ENCODE assay signal across 9 cellular contexts in genomic region chr18:12283256-12283655, GRCh38. TPM values are rescaled to one million over a fixed set of nuclear protein-coding genes. Genes with fewer than 3 reads are reported as not detected.
DNase-seq lines count a peak whose midpoint lies in the region; ATAC-seq and TF ChIP-seq lines count a peak whose summit lies in the region.
"Had no signal": no experiment of that assay in that cellular context is flagged by ENCODE, and none has a peak within 500 bp of the region (broad histone marks: within the 10 kb centered on the region; RNA-seq: fewer than 3 reads in every experiment).

No MANE protein-coding gene starts in this region.

- H3K9me2 ChIP-seq in GM23338 (ENCODE audit: insufficient read depth) (no peaks in the 10 kb centered on the region), SK-N-SH (no peaks in the 10 kb centered on the region)

- H3K4me1 Mint-ChIP-seq in GM23338, result peaks cover 33% of the 10 kb centered on the region

- no peak overlapping the region for H2AFZ ChIP-seq in ACC112 (ENCODE audit: low read length, unreplicated experiment)
- H2AFZ ChIP-seq in GM23338, result no peak overlapping the region
- no peak overlapping the region for H2AFZ ChIP-seq in SK-N-SH (ENCODE audit: low read depth)

- H3K9ac ChIP-seq in SK-N-SH, result no peak overlapping the region

- no peak for TF ChIP-seq EP300 in SK-N-SH (IDR thresholded peaks at IDR 0.05; ENCODE audit: borderline replicate concordance in 1 of 2, low read depth in 1 of 2, low read length in 1 of 2)

- WGBS in SK-N-SH (ENCODE audit: low lambda C conversion rate), result no CpG with 5 or more reads among the region's 6 CpGs

- POLR2A ChIA-PET in SK-N-SH (lab: Yijun Ruan, JAX), result interaction anchor here (0.6 kb wide), 1 partner anchor 26 kb away, joined by 4 read pairs; no protein-coding TSS in a partner anchor

- H3K27ac Mint-ChIP-seq in GM23338, result no peak overlapping the region

- H3K4me3 ChIP-seq in ACC112 (ENCODE audit: low read depth, low read length) (no peak overlapping the region), GM23338 (no peak overlapping the region), SK-N-SH (ENCODE audit: low read depth in 2 of 2, low read length in 1 of 2) (no peak overlapping the region), fibroblast of the aortic adventitia (ENCODE audit: low read depth, low read length) (no peak overlapping the region), mucosa of descending colon (no peak overlapping the region), HAP-1 (no peak overlapping the region)
- H3K4me3 ChIP-seq: psoas muscle had no signal

- H3K9me3 Mint-ChIP-seq in GM23338, result no peaks in the 10 kb centered on the region

- H3K4me2 ChIP-seq in GM23338 (no peak overlapping the region), SK-N-SH (peak overlapping the region; percentile 60; the same call in 1 of the 2 replicates)

- H3K79me2 ChIP-seq in ACC112 (ENCODE audit: control insufficient read depth, insufficient read depth, low read length, unreplicated experiment) (peaks cover 8% of the 10 kb centered on the region), GM23338 (replicated peaks; ENCODE audit: insufficient read depth) (no peaks in the 10 kb centered on the region), SK-N-SH (ENCODE audit: insufficient read depth) (no peaks in the 10 kb centered on the region)

- peak; percentile 35 for TF ChIP-seq RAD21 in SK-N-SH (IDR thresholded peaks at IDR 0.05; ENCODE audit: low read length)

- H3F3A ChIP-seq in GM23338 (replicated peaks; ENCODE audit: low read depth) (peaks cover 4% of the 10 kb centered on the region), SK-N-SH (replicated peaks; ENCODE audit: insufficient read depth) (peaks cover 5% of the 10 kb centered on the region)

- H3K27me3 Mint-ChIP-seq in GM23338 (ENCODE audit: insufficient read depth, low read depth, poor library complexity), result peaks cover 24% of the 10 kb centered on the region

- no peaks in the 10 kb centered on the region for H3K36me3 Mint-ChIP-seq in GM23338 (ENCODE audit: low read depth)

- in situ Hi-C loops in HAP-1 (cut with MboI; ENCODE audit: low sequenced_read_pairs), result no loop called here

- H3K27ac ChIP-seq in ACC112 (ENCODE audit: low read depth, low read length) (peak overlapping the region; percentile 87; the same call in 1 of the 2 replicates), GM23338 (ENCODE audit: low read depth) (no peak overlapping the region), SK-N-SH (ENCODE audit: low read depth in 2 of 2, low read length in 1 of 2) (no peak overlapping the region)
- H3K27ac ChIP-seq: psoas muscle had no signal

- H3K4me3 Mint-ChIP-seq in GM23338, result no peak overlapping the region

- H4K20me1 ChIP-seq in GM23338 (replicated peaks; ENCODE audit: insufficient read depth), result no peaks in the 10 kb centered on the region
- no peaks in the 10 kb centered on the region for H4K20me1 ChIP-seq in SK-N-SH (ENCODE audit: insufficient read depth)

- H3K9me3 ChIP-seq in SK-N-SH (no peaks in the 10 kb centered on the region), mucosa of descending colon (no peaks in the 10 kb centered on the region), HAP-1 (no peaks in the 10 kb centered on the region)
- H3K9me3 ChIP-seq: psoas muscle had no signal

- DNase-seq in GM23338 (ENCODE audit: low spot score) (peak; percentile 75), SK-N-SH (no peak), fibroblast of the aortic adventitia (ENCODE audit: low read depth) (no peak), DMS153 treated with DMSO at 0.1 percent for 48 hours (lab: John Stamatoyannopoulos, UW; ENCODE audit: unreplicated experiment) (no peak), mucosa of descending colon (no peak), NCI-H1436 treated with DMSO at 0.1 percent for 48 hours (lab: John Stamatoyannopoulos, UW) (no peak), HAP-1 (ENCODE audit: low spot score in 2 of 2) (no peak)
- DNase-seq: psoas muscle had no signal

- ATAC-seq in GM23338, result no peak
- no peak for ATAC-seq in mucosa of descending colon
- ATAC-seq: psoas muscle had no signal

- H3K36me3 ChIP-seq in ACC112 (ENCODE audit: insufficient read depth, low read length) (no peaks in the 10 kb centered on the region), GM23338 (ENCODE audit: insufficient read depth) (no peaks in the 10 kb centered on the region), SK-N-SH (replicated peaks in 1 of 2; ENCODE audit: control insufficient read depth in 1 of 2, insufficient read depth in 2 of 2, low read length in 1 of 2) (no peaks in the 10 kb centered on the region), mucosa of descending colon (ENCODE audit: low read depth) (no peaks in the 10 kb centered on the region), HAP-1 (replicated peaks) (no peaks in the 10 kb centered on the region)

- CTCF ChIA-PET in SK-N-SH (lab: Yijun Ruan, JAX), result interaction anchor here (0.9 to 6.1 kb wide), 3 partner anchors 11 to 109 kb away, joined by 4 to 50 read pairs (median 4); no protein-coding TSS in a partner anchor

- TF ChIP-seq CTCF in GM23338 (conservative IDR thresholded peaks at IDR 0.05; ENCODE audit: low read depth in 2 of 2) (peak; percentile 80 to 83), SK-N-SH (IDR thresholded peaks at IDR 0.05) (peak; percentile 43), fibroblast of the aortic adventitia (IDR thresholded peaks at IDR 0.05; ENCODE audit: insufficient read depth, low read length) (peak; percentile 15), mucosa of descending colon (IDR thresholded peaks at IDR 0.05) (no peak)

- intact Hi-C loops in mucosa of descending colon (cut with DNase I, micrococcal nuclease), result no loop called here

- H3K27me3 ChIP-seq in ACC112 (ENCODE audit: insufficient read depth, low read length) (no peaks in the 10 kb centered on the region), GM23338 (ENCODE audit: insufficient read depth) (peaks cover 25% of the 10 kb centered on the region), SK-N-SH (ENCODE audit: insufficient read depth) (no peaks in the 10 kb centered on the region), HAP-1 (ENCODE audit: low read depth) (peaks cover 6% of the 10 kb centered on the region; the same call in 1 of the 2 replicates)

- H3K4me1 ChIP-seq in ACC112 (ENCODE audit: control insufficient read depth, insufficient read depth, low read length, unreplicated experiment), result peaks cover 37% of the 10 kb centered on the region
- H3K4me1 ChIP-seq in GM23338 (ENCODE audit: insufficient read depth), result peaks cover 9% of the 10 kb centered on the region; the same call in 1 of the 2 replicates
- H3K4me1 ChIP-seq in SK-N-SH (ENCODE audit: control insufficient read depth in 1 of 2, insufficient read depth in 2 of 2, low read depth in 1 of 2, low read length in 1 of 2), result peaks cover 11% of the 10 kb centered on the region in 2 experiments; a peak in 2 of 4 replicates
- peaks cover 10% of the 10 kb centered on the region for H3K4me1 ChIP-seq in mucosa of descending colon (ENCODE audit: low read depth)
- no peaks in the 10 kb centered on the region for H3K4me1 ChIP-seq in HAP-1

TF ChIP-seq in GM23338, 12 proteins besides CTCF, POLR2A, EP300 and RAD21 (continues in another document):
- TF ChIP-seq EZH2phosphoT487 (IDR thresholded peaks at IDR 0.05; ENCODE audit: unreplicated experiment), result no peak

TF ChIP-seq in SK-N-SH, 30 proteins besides CTCF, POLR2A, EP300 and RAD21 (continues in another document):
- TF ChIP-seq MXI1 (IDR thresholded peaks at IDR 0.05; ENCODE audit: low read depth, low read length) (no peak), MAX (IDR thresholded peaks at IDR 0.05; ENCODE audit: low read depth) (no peak), TCF12 (IDR thresholded peaks at IDR 0.05) (no peak), RCOR1 (IDR thresholded peaks at IDR 0.05; ENCODE audit: low read length) (no peak), PBX3 (IDR thresholded peaks at IDR 0.05) (no peak), CHD2 (IDR thresholded peaks at IDR 0.05; ENCODE audit: low read length, partially characterized antibody) (no peak), NFIC (IDR thresholded peaks at IDR 0.05; ENCODE audit: borderline replicate concordance) (no peak), POLR2AphosphoS5 (IDR thresholded peaks at IDR 0.05; ENCODE audit: low read depth, low read length) (no peak), SMC3 (IDR thresholded peaks at IDR 0.05; ENCODE audit: low read depth, low read length) (no peak), TEAD4 (IDR thresholded peaks at IDR 0.05; ENCODE audit: borderline replicate concordance, insufficient read depth) (no peak), EZH2phosphoT487 (IDR thresholded peaks at IDR 0.05; ENCODE audit: borderline replicate concordance, low read depth) (no peak)

RNA-seq across cellular contexts. Expression of gene TUBB6, which starts 24.8 kb away (rescaled TPM):
- total RNA-seq in GM23338 (2014; rRNA removed; shearing (Covaris generic)), result 282 and 329 TPM in 2 replicates
- 136 and 148 TPM in 2 replicates for polyA plus RNA-seq in GM23338 (2016; fragmentation: Nextera tagmentation; extraction: Ambion mirVana)
- 285 and 387 TPM in 2 replicates for polyA plus RNA-seq in SK-N-SH (2012; rRNA removed)
- 158 and 241 TPM in 2 replicates for polyA plus RNA-seq in SK-N-SH (2012; cell fraction: cytosol; rRNA removed)
- polyA plus RNA-seq in SK-N-SH (2012; cell fraction: nucleus; rRNA removed), result 318 and 338 TPM in 2 replicates
- 75.6 and 358 TPM in 2 replicates for total RNA-seq in fibroblast of the aortic adventitia (ENCODE audit: low replicate concordance)
- total RNA-seq in mucosa of descending colon, result 100 to 1,000 TPM in 1 of 3 donors, 10 to 100 TPM in 1, 1 to 10 TPM in 1; 9.2 to 116 (median 32.9) TPM

RNA-seq across cellular contexts. Expression of gene CIDEA, which starts 29.1 kb away (rescaled TPM):
- not detected in 2 replicates for total RNA-seq in GM23338 (2014; rRNA removed; shearing (Covaris generic))
- polyA plus RNA-seq in GM23338 (2016; fragmentation: Nextera tagmentation; extraction: Ambion mirVana) (0.45 TPM in 1 of 2 replicates, not detected in the other), SK-N-SH (2012; rRNA removed) (not detected in 2 replicates)
- not detected in 2 replicates for polyA plus RNA-seq in SK-N-SH (2012; cell fraction: cytosol; rRNA removed)
- polyA plus RNA-seq in SK-N-SH (2012; cell fraction: nucleus; rRNA removed), result not detected in 2 replicates
- total RNA-seq in fibroblast of the aortic adventitia (ENCODE audit: low replicate concordance) (not detected in 2 replicates), mucosa of descending colon (under 1 TPM in 2 of 3 donors, not detected in 1; 0.58 to 0.98 TPM)
